ENCODE assay signal across 25 cellular contexts in genomic region chr19:4991538-4991937, GRCh38.
"Had no signal": no experiment of that assay in that cellular context is flagged by ENCODE, and none has a peak within 500 bp of the region (broad histone marks: within the 10 kb centered on the region; RNA-seq: fewer than 3 reads in every experiment).

No MANE protein-coding gene starts in this region.

- H3K4me3 ChIP-seq: ascending aorta, breast epithelium, esophagus muscularis mucosa, gastroesophageal sphincter, heart right ventricle, lung, right atrium auricular region, tibial artery, vagina had no signal

- H3K4me3 Mint-ChIP-seq: activated CD4-positive, alpha-beta T cell treated with anti-CD3 and anti-CD28 coated beads, Interleukin-2, amount 10 ng/mL, durations not matched to agents 7 days and 5 days; immature natural killer cell; mesothelial cell of epicardium; nephron had no signal

- H3K27ac ChIP-seq: ascending aorta, esophagus muscularis mucosa, gastroesophageal sphincter, heart right ventricle, right atrium auricular region, tibial artery, vagina had no signal

- H3K36me3 ChIP-seq: breast epithelium had no signal

- DNase-seq: activated CD4-positive, alpha-beta T cell treated with anti-CD3 and anti-CD28 coated beads, Interleukin-2, amount 10 ng/mL, durations not matched to agents 7 days and 5 days; activated CD8-positive, alpha-beta memory T cell treated with anti-CD3 and anti-CD28 coated beads for 24 hours; activated CD8-positive, alpha-beta memory T cell treated with anti-CD3 and anti-CD28 coated beads, Interleukin-2, amount 50 U/mL, for 48 hours; activated effector memory CD4-positive, alpha-beta T cell treated with Interleukin-2 at 50 U/mL for 16 hours; activated naive CD4-positive, alpha-beta T cell treated with anti-CD3 and anti-CD28 coated beads, Interleukin-2, amount 50 U/mL, for 16 hours; activated T-cell treated with anti-CD3 and anti-CD28 coated beads, Interleukin-2, amount 50 U/mL, for 48 hours; effector CD4-positive, alpha-beta T cell; heart right ventricle; immature natural killer cell; occipital lobe; stimulated activated naive CD8-positive, alpha-beta T cell treated with anti-CD3 and anti-CD28 coated beads, Interleukin-15, Interleukin-2, amounts not matched to agents 100 U/mL and 50 U/mL, for 24 hours; substantia nigra; T-helper 1 cell; T1000; tibial artery had no signal

- H3K9me3 Mint-ChIP-seq: activated CD4-positive, alpha-beta T cell treated with anti-CD3 and anti-CD28 coated beads, Interleukin-2, amount 10 ng/mL, durations not matched to agents 7 days and 5 days; immature natural killer cell had no signal

- H3K27me3 Mint-ChIP-seq: activated CD4-positive, alpha-beta T cell treated with anti-CD3 and anti-CD28 coated beads, Interleukin-2, amount 10 ng/mL, durations not matched to agents 7 days and 5 days had no signal

- H3K9me3 ChIP-seq: ascending aorta, breast epithelium, esophagus muscularis mucosa, gastroesophageal sphincter, right atrium auricular region, vagina had no signal

- H3K27ac Mint-ChIP-seq: activated CD4-positive, alpha-beta T cell treated with anti-CD3 and anti-CD28 coated beads, Interleukin-2, amount 10 ng/mL, durations not matched to agents 7 days and 5 days; immature natural killer cell; mesothelial cell of epicardium; nephron had no signal

- H3K27me3 ChIP-seq: ascending aorta, breast epithelium, esophagus muscularis mucosa, gastroesophageal sphincter, heart right ventricle, right atrium auricular region, tibial artery, vagina had no signal

- ATAC-seq: activated CD4-positive, CD25-positive, alpha-beta regulatory T cell treated with anti-CD3 and anti-CD28 coated beads, Interleukin-2, amount 50 U/mL, for 24 hours; gastroesophageal sphincter; heart right ventricle; stimulated activated naive CD8-positive, alpha-beta T cell treated with anti-CD3 and anti-CD28 coated beads, Interleukin-15, Interleukin-2, amounts not matched to agents 100 U/mL and 50 U/mL, for 24 hours had no signal
